In genomic region chr20:50187403-50188051, GRCh38 we compare ENCODE assay signal across 11 cellular contexts. TPM values are rescaled to one million over a fixed set of nuclear protein-coding genes. Genes with fewer than 3 reads are reported as not detected.
A peak's percentile ranks its signal among the peaks of the same experiment; 100 is the strongest.
DNase-seq lines count a peak whose midpoint lies in the region; ATAC-seq and TF ChIP-seq lines count a peak whose summit lies in the region.
"Had no signal": no experiment of that assay in that cellular context is flagged by ENCODE, and none has a peak within 500 bp of the region (broad histone marks: within the 10 kb centered on the region; RNA-seq: fewer than 3 reads in every experiment).

No MANE protein-coding gene starts in this region.

- POLR2A ChIA-PET in HEK293T (lab: Yijun Ruan, JAX): interaction anchor here (1.3 kb wide), 1 partner anchor 71 kb away, joined by 3 read pairs; no protein-coding TSS in a partner anchor

- intact Hi-C loops in prostate gland (cut with DNase I): loop anchor here (1.0 to 2.0 kb wide), 2 partner anchors 277 to 393 kb away; no protein-coding TSS in a partner anchor
- intact Hi-C loops in testis (cut with DNase I; ENCODE audit: low total_unique reads): loop anchor here (5.0 to 10.0 kb wide), 2 partner anchors 275 to 387 kb away; no protein-coding TSS in a partner anchor

- H3K36me3 Mint-ChIP-seq in stimulated activated effector memory CD8-positive, alpha-beta T cell treated with anti-CD3 and anti-CD28 coated beads, Interleukin-12 subunit alpha, Interleukin-12 subunit beta, amount 100 ng/mL, for 72 hours: peaks cover 7% of the 10 kb centered on the region

- H3K27ac ChIP-seq in prostate gland: peak overlapping the region in 1 of 2 donors; percentile 21
- H3K27ac ChIP-seq in testis: no peak overlapping the region

- H3K9me3 Mint-ChIP-seq in stimulated activated effector memory CD8-positive, alpha-beta T cell treated with anti-CD3 and anti-CD28 coated beads, Interleukin-12 subunit alpha, Interleukin-12 subunit beta, amount 100 ng/mL, for 72 hours: no peaks in the 10 kb centered on the region
- H3K9me3 Mint-ChIP-seq: activated CD8-positive, alpha-beta T cell treated with anti-CD3 and anti-CD28 coated beads for 36 hours had no signal

- H3K4me3 ChIP-seq in NT2/D1 (ENCODE audit: insufficient read length, low read depth): no peak overlapping the region
- no peak overlapping the region for H3K4me3 ChIP-seq in epithelial cell of esophagus (ENCODE audit: low read length)
- no peak overlapping the region for H3K4me3 ChIP-seq in prostate gland
- no peak overlapping the region for H3K4me3 ChIP-seq in testis

- H3K4me3 Mint-ChIP-seq in stimulated activated effector memory CD8-positive, alpha-beta T cell treated with anti-CD3 and anti-CD28 coated beads, Interleukin-12 subunit alpha, Interleukin-12 subunit beta, amount 100 ng/mL, for 72 hours: no peak overlapping the region
- H3K4me3 Mint-ChIP-seq: activated CD8-positive, alpha-beta T cell treated with anti-CD3 and anti-CD28 coated beads for 36 hours had no signal

- CTCF ChIA-PET in HEK293T (lab: Yijun Ruan, JAX): interaction anchor here (0.8 kb wide), 1 partner anchor 487 kb away, joined by 4 read pairs; no protein-coding TSS in a partner anchor

- DNase-seq in ELR (ENCODE audit: low read depth): peak; percentile 47
- DNase-seq in NT2/D1 (ENCODE audit: low read depth, low spot score): no peak
- peak; percentile 68 for DNase-seq in epithelial cell of esophagus (ENCODE audit: low read depth)
- peak; percentile 45 for DNase-seq in prostate gland (ENCODE audit: low spot score)
- no peak for DNase-seq in stimulated activated effector memory CD8-positive, alpha-beta T cell treated with anti-CD3 and anti-CD28 coated beads, Interleukin-12 subunit alpha, Interleukin-12 subunit beta, amount 100 ng/mL, for 72 hours (ENCODE audit: low spot score in 2 of 2)
- no peak for DNase-seq in testis
- no peak for DNase-seq in NCI-H1694 treated with DMSO at 0.1 percent for 48 hours (lab: John Stamatoyannopoulos, UW)
- no peak for DNase-seq in HEK293T (ENCODE audit: extremely low spot score)
- DNase-seq: activated CD8-positive, alpha-beta T cell treated with anti-CD3 and anti-CD28 coated beads for 36 hours; cortex of kidney; substantia nigra had no signal

- peak overlapping the region; percentile 28 for H3K9ac ChIP-seq in NT2/D1 (ENCODE audit: insufficient read length, low read depth)

- no peaks in the 10 kb centered on the region for H3K36me3 ChIP-seq in NT2/D1 (ENCODE audit: insufficient read depth, insufficient read length, low read length)
- H3K36me3 ChIP-seq in prostate gland: no peaks in the 10 kb centered on the region
- H3K36me3 ChIP-seq in testis (ENCODE audit: low read depth, missing control alignments): no peaks in the 10 kb centered on the region

- ATAC-seq in stimulated activated effector memory CD8-positive, alpha-beta T cell treated with anti-CD3 and anti-CD28 coated beads, Interleukin-12 subunit alpha, Interleukin-12 subunit beta, amount 100 ng/mL, for 72 hours: no peak
- ATAC-seq: activated CD8-positive, alpha-beta T cell treated with anti-CD3 and anti-CD28 coated beads for 36 hours had no signal

- H3K27ac Mint-ChIP-seq in stimulated activated effector memory CD8-positive, alpha-beta T cell treated with anti-CD3 and anti-CD28 coated beads, Interleukin-12 subunit alpha, Interleukin-12 subunit beta, amount 100 ng/mL, for 72 hours: no peak overlapping the region
- H3K27ac Mint-ChIP-seq: activated CD8-positive, alpha-beta T cell treated with anti-CD3 and anti-CD28 coated beads for 36 hours had no signal

- TF ChIP-seq CTCF in epithelial cell of esophagus (IDR thresholded peaks at IDR 0.05; ENCODE audit: insufficient read depth, low read depth, low read length, missing control alignments) (no peak), prostate gland (IDR thresholded peaks at IDR 0.05) (peak in 2 of 4 experiments; percentile 6 to 13), testis (IDR thresholded peaks at IDR 0.05) (no peak)

- H3K27me3 ChIP-seq in NT2/D1 (ENCODE audit: insufficient read depth, insufficient read length) (peaks cover 3% of the 10 kb centered on the region), prostate gland (replicated peaks; ENCODE audit: insufficient read depth) (no peaks in the 10 kb centered on the region), testis (no peaks in the 10 kb centered on the region)

- H3K4me1 Mint-ChIP-seq in stimulated activated effector memory CD8-positive, alpha-beta T cell treated with anti-CD3 and anti-CD28 coated beads, Interleukin-12 subunit alpha, Interleukin-12 subunit beta, amount 100 ng/mL, for 72 hours: peaks cover 10% of the 10 kb centered on the region

- no peak for TF ChIP-seq POLR2A in prostate gland (IDR thresholded peaks at IDR 0.05)
- TF ChIP-seq POLR2A in testis (IDR thresholded peaks at IDR 0.05): no peak

- 56% methylated on average over 12 of the region's 12 CpGs for WGBS in prostate gland
- WGBS in testis, 2 donors: 79 to 85% methylated on average over 8 to 12 of the region's 12 CpGs

- H3K4me1 ChIP-seq in NT2/D1 (ENCODE audit: insufficient read depth, insufficient read length): peaks cover 8% of the 10 kb centered on the region
- no peaks in the 10 kb centered on the region for H3K4me1 ChIP-seq in prostate gland (replicated peaks)
- peaks cover 6% of the 10 kb centered on the region for H3K4me1 ChIP-seq in testis

- H3K9me3 ChIP-seq in NT2/D1 (ENCODE audit: insufficient read depth, low read length) (no peaks in the 10 kb centered on the region), prostate gland (no peaks in the 10 kb centered on the region), testis (no peaks in the 10 kb centered on the region)

TF ChIP-seq in HEK293T, 16 proteins besides CTCF, POLR2A, EP300 and RAD21:
- TF ChIP-seq FOXA1 (IDR thresholded peaks at IDR 0.05) (no peak), HDGF (IDR thresholded peaks at IDR 0.05; ENCODE audit: borderline replicate concordance) (no peak), FOXK2 (IDR thresholded peaks at IDR 0.05) (no peak), SUZ12 (IDR thresholded peaks at IDR 0.05) (no peak), BHLHE40 (IDR thresholded peaks at IDR 0.05; ENCODE audit: borderline replicate concordance) (no peak), ELF4 (IDR thresholded peaks at IDR 0.05) (no peak)
TF ChIP-seq in HEK293T: peak in this region for 0.

RNA-seq across cellular contexts. Expression of gene CEBPB, which starts 3.1 kb away (rescaled TPM):
- total RNA-seq in prostate gland: 10 to 100 TPM; 72.8 to 77.2 TPM
- 10 to 100 TPM; 25.9 to 40.0 TPM for total RNA-seq in testis
- polyA plus RNA-seq in testis (ENCODE audit: insufficient read depth, low read depth, low replicate concordance): 11.3 TPM

RNA-seq across cellular contexts. Expression of gene PEDS1, which starts 34.0 kb away (rescaled TPM):
- total RNA-seq in prostate gland (10 to 100 TPM; 34.5 to 54.8 TPM), testis (10 to 100 TPM; 40.1 to 45.5 TPM)
- polyA plus RNA-seq in testis (ENCODE audit: insufficient read depth, low read depth, low replicate concordance): 39.3 TPM

Comparison
In these comparisons a context has a peak if more than half of its experiments do, and no peak if none do; other contexts are left out.
1. DNase-seq: peak in ELR (single experiment), epithelial cell of esophagus (single experiment) and prostate gland (single experiment); none in NT2/D1 (single experiment), stimulated activated effector memory CD8-positive, alpha-beta T cell treated with anti-CD3 and anti-CD28 coated beads, Interleukin-12 subunit alpha, Interleukin-12 subunit beta, amount 100 ng/mL, for 72 hours (0 of 2), testis (single experiment), NCI-H1694 treated with DMSO at 0.1 percent for 48 hours (single experiment) and HEK293T (single experiment).